In the genomic region with DNA sequence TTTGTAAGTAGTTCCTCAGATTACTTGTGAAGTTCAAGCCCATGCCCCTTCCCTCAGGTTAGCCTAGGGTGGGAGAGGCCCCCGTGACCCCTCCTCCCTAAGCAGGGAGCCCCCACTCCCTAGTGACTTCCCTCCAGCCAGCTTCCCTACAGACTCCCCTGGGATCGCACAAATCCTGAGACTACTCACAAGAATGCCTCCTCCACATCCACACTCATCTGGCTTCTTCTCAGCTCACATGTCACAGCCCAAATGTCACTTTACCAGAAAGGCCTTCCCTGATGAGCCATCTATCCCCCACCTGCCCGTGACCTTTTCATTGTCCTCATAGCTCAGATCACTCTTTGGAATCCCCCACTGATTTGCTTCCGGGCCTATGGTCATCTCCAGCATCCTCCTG, we compare ENCODE assay signal across 28 cellular contexts.
DNase-seq lines count a peak whose midpoint lies in the region; ATAC-seq and TF ChIP-seq lines count a peak whose summit lies in the region.
"Had no signal": no experiment of that assay in that cellular context is flagged by ENCODE, and none has a peak within 500 bp of the region (broad histone marks: within the 10 kb centered on the region; RNA-seq: fewer than 3 reads in every experiment).

No MANE protein-coding gene starts in this region.

- H3K4me3 ChIP-seq in OCI-LY3 (ENCODE audit: low read length): no peak overlapping the region; the same call in 1 of the 2 replicates
- H3K4me3 ChIP-seq: A549, mucosa of descending colon, Peyer's patch had no signal

- H3K27me3 Mint-ChIP-seq in activated naive CD8-positive, alpha-beta T cell treated with anti-CD3 and anti-CD28 coated beads, Interleukin-2, amount 50 U/mL, for 24 hours: peaks cover 4% of the 10 kb centered on the region
- peaks cover 3% of the 10 kb centered on the region for H3K27me3 Mint-ChIP-seq in activated naive CD8-positive, alpha-beta T cell treated with anti-CD3 and anti-CD28 coated beads for 36 hours
- H3K27me3 Mint-ChIP-seq in type B pancreatic cell (peaks cover 4% of the 10 kb centered on the region), progenitor cell of endocrine pancreas (peaks cover 15% of the 10 kb centered on the region)

- peak overlapping the region; percentile 55 for H3K27ac Mint-ChIP-seq in activated naive CD8-positive, alpha-beta T cell treated with anti-CD3 and anti-CD28 coated beads, Interleukin-2, amount 50 U/mL, for 24 hours
- no peak overlapping the region for H3K27ac Mint-ChIP-seq in activated naive CD8-positive, alpha-beta T cell treated with anti-CD3 and anti-CD28 coated beads for 36 hours
- H3K27ac Mint-ChIP-seq in type B pancreatic cell (peak overlapping the region; percentile 24), progenitor cell of endocrine pancreas (no peak overlapping the region)
- H3K27ac Mint-ChIP-seq: activated naive CD8-positive, alpha-beta T cell; B cell; CD8-positive, alpha-beta memory T cell; natural killer cell had no signal

- H4K20me1 ChIP-seq in OCI-LY3 (ENCODE audit: insufficient read depth, low read length): no peaks in the 10 kb centered on the region

- TF ChIP-seq CTCF in OCI-LY3 (IDR thresholded peaks at IDR 0.05; ENCODE audit: low read depth, low read length) (no peak), type B pancreatic cell (conservative IDR thresholded peaks at IDR 0.05) (no peak), progenitor cell of endocrine pancreas (IDR thresholded peaks at IDR 0.05; ENCODE audit: unreplicated experiment) (no peak)

- no peak overlapping the region for H3K4me3 Mint-ChIP-seq in activated naive CD8-positive, alpha-beta T cell treated with anti-CD3 and anti-CD28 coated beads, Interleukin-2, amount 50 U/mL, for 24 hours
- no peak overlapping the region for H3K4me3 Mint-ChIP-seq in activated naive CD8-positive, alpha-beta T cell treated with anti-CD3 and anti-CD28 coated beads for 36 hours
- peak overlapping the region; percentile 32 for H3K4me3 Mint-ChIP-seq in type B pancreatic cell
- H3K4me3 Mint-ChIP-seq in progenitor cell of endocrine pancreas (ENCODE audit: low read depth): no peak overlapping the region
- H3K4me3 Mint-ChIP-seq: activated naive CD8-positive, alpha-beta T cell; B cell; CD8-positive, alpha-beta memory T cell; central memory CD8-positive, alpha-beta T cell; natural killer cell had no signal

- peak overlapping the region; percentile 42; the same call in 1 of the 2 replicates for H3K9ac ChIP-seq in OCI-LY3 (ENCODE audit: low read length)

- DNase-seq in activated naive CD8-positive, alpha-beta T cell treated with anti-CD3 and anti-CD28 coated beads, Interleukin-2, amount 50 U/mL, for 24 hours: peak; percentile 11
- DNase-seq in activated naive CD8-positive, alpha-beta T cell treated with anti-CD3 and anti-CD28 coated beads for 36 hours: no peak
- DNase-seq in type B pancreatic cell (ENCODE audit: extremely low spot score, unreplicated experiment) (no peak), progenitor cell of endocrine pancreas (ENCODE audit: low spot score, unreplicated experiment) (no peak)
- DNase-seq: activated CD4-positive, alpha-beta T cell treated with anti-CD3 and anti-CD28 coated beads for 48 hours; activated effector memory CD4-positive, alpha-beta T cell treated with Interleukin-2 at 50 U/mL for 16 hours; CD8-positive, alpha-beta memory T cell; hippocampal formation; KG1; MM.1S; mucosa of descending colon; natural killer cell; NCI-H2029; NCI-H774; Peyer's patch; SHP77 treated with DMSO at 0.1 percent for 48 hours; stimulated activated CD4-positive, alpha-beta T cell treated with anti-CD3 and anti-CD28 coated beads, Interleukin-15, amount 100 ng/mL, for 24 hours; stimulated activated CD4-positive, alpha-beta T cell treated with anti-CD3 and anti-CD28 coated beads, Interleukin-4, amount 100 ng/mL, for 4 hours; WERI-Rb-1 had no signal

- H3K27ac ChIP-seq in OCI-LY3 (ENCODE audit: low read length): peak overlapping the region; percentile 87
- H3K27ac ChIP-seq in cingulate gyrus (ENCODE audit: low read depth, low read length): peak overlapping the region; percentile 60
- H3K27ac ChIP-seq: A549, HL-60, Peyer's patch, WERI-Rb-1 had no signal

- H3K4me1 Mint-ChIP-seq in activated naive CD8-positive, alpha-beta T cell treated with anti-CD3 and anti-CD28 coated beads, Interleukin-2, amount 50 U/mL, for 24 hours: peaks cover 19% of the 10 kb centered on the region
- H3K4me1 Mint-ChIP-seq in activated naive CD8-positive, alpha-beta T cell treated with anti-CD3 and anti-CD28 coated beads for 36 hours: peaks cover 7% of the 10 kb centered on the region
- H3K4me1 Mint-ChIP-seq in type B pancreatic cell (ENCODE audit: unreplicated experiment): peaks cover 35% of the 10 kb centered on the region
- no peaks in the 10 kb centered on the region for H3K4me1 Mint-ChIP-seq in progenitor cell of endocrine pancreas (ENCODE audit: low read depth)
- H3K4me1 Mint-ChIP-seq: B cell; CD8-positive, alpha-beta memory T cell; central memory CD8-positive, alpha-beta T cell; natural killer cell had no signal

- no peaks in the 10 kb centered on the region for H3K36me3 Mint-ChIP-seq in activated naive CD8-positive, alpha-beta T cell treated with anti-CD3 and anti-CD28 coated beads, Interleukin-2, amount 50 U/mL, for 24 hours (ENCODE audit: low read depth)
- H3K36me3 Mint-ChIP-seq in activated naive CD8-positive, alpha-beta T cell treated with anti-CD3 and anti-CD28 coated beads for 36 hours: no peaks in the 10 kb centered on the region
- H3K36me3 Mint-ChIP-seq in type B pancreatic cell (no peaks in the 10 kb centered on the region), progenitor cell of endocrine pancreas (ENCODE audit: insufficient read depth) (no peaks in the 10 kb centered on the region)
- H3K36me3 Mint-ChIP-seq: activated naive CD8-positive, alpha-beta T cell; CD8-positive, alpha-beta memory T cell; natural killer cell had no signal

- H3K79me2 ChIP-seq in OCI-LY3 (ENCODE audit: low read length): no peaks in the 10 kb centered on the region

- no peaks in the 10 kb centered on the region for H3K36me3 ChIP-seq in OCI-LY3 (replicated peaks; ENCODE audit: low read depth, low read length)
- H3K36me3 ChIP-seq: Peyer's patch, WERI-Rb-1 had no signal

- peak; percentile 56 for ATAC-seq in activated naive CD8-positive, alpha-beta T cell treated with anti-CD3 and anti-CD28 coated beads, Interleukin-2, amount 50 U/mL, for 24 hours
- ATAC-seq in GM21619 (IDR thresholded peaks at IDR 0.05; ENCODE audit: unreplicated experiment) (no peak), HG03571 (IDR thresholded peaks at IDR 0.05; ENCODE audit: unreplicated experiment) (no peak)
- ATAC-seq: mucosa of descending colon, natural killer cell had no signal

- H2AFZ ChIP-seq in OCI-LY3 (ENCODE audit: low read depth, low read length): no peak overlapping the region

- no peaks in the 10 kb centered on the region for H3K27me3 ChIP-seq in OCI-LY3 (ENCODE audit: low read depth, low read length)
- H3K27me3 ChIP-seq: Peyer's patch had no signal

- peak overlapping the region; percentile 73 for H3K4me2 ChIP-seq in OCI-LY3 (ENCODE audit: low read length)
- H3K4me2 ChIP-seq: A549 had no signal

- H3K9me3 Mint-ChIP-seq in activated naive CD8-positive, alpha-beta T cell treated with anti-CD3 and anti-CD28 coated beads, Interleukin-2, amount 50 U/mL, for 24 hours: no peaks in the 10 kb centered on the region
- H3K9me3 Mint-ChIP-seq in activated naive CD8-positive, alpha-beta T cell treated with anti-CD3 and anti-CD28 coated beads for 36 hours: no peaks in the 10 kb centered on the region
- H3K9me3 Mint-ChIP-seq in type B pancreatic cell: no peaks in the 10 kb centered on the region
- H3K9me3 Mint-ChIP-seq in progenitor cell of endocrine pancreas (ENCODE audit: low read depth): no peaks in the 10 kb centered on the region
- H3K9me3 Mint-ChIP-seq: CD8-positive, alpha-beta memory T cell; central memory CD8-positive, alpha-beta T cell; natural killer cell had no signal

- no peaks in the 10 kb centered on the region for H3K9me3 ChIP-seq in OCI-LY3 (ENCODE audit: insufficient read depth, low read length)
- H3K9me3 ChIP-seq: A549, mucosa of descending colon, Peyer's patch had no signal

- H3K4me1 ChIP-seq in OCI-LY3 (ENCODE audit: low read length): peaks cover 57% of the 10 kb centered on the region
- H3K4me1 ChIP-seq: Peyer's patch had no signal

Comparison
In these comparisons a context has a peak if more than half of its experiments do, and no peak if none do; other contexts are left out.
1. H3K27ac Mint-ChIP-seq: peak in activated naive CD8-positive, alpha-beta T cell treated with anti-CD3 and anti-CD28 coated beads, Interleukin-2, amount 50 U/mL, for 24 hours (single experiment) and type B pancreatic cell (single experiment); none in activated naive CD8-positive, alpha-beta T cell treated with anti-CD3 and anti-CD28 coated beads for 36 hours (single experiment) and progenitor cell of endocrine pancreas (single experiment).